Comparison of ENCODE assay signal across 8 cellular contexts in genomic region chr16:29710227-29711219, GRCh38. TPM values are rescaled to one million over a fixed set of nuclear protein-coding genes. Genes with fewer than 3 reads are reported as not detected.
DNase-seq lines count a peak whose midpoint lies in the region; ATAC-seq and TF ChIP-seq lines count a peak whose summit lies in the region.

No MANE protein-coding gene starts in this region.

- ATAC-seq in GM21360 (IDR thresholded peaks at IDR 0.05; ENCODE audit: unreplicated experiment) (no peak), GM18520 (IDR thresholded peaks at IDR 0.05; ENCODE audit: unreplicated experiment) (no peak)

- no peak overlapping the region for H3K4me3 Mint-ChIP-seq in activated T-cell treated with anti-CD3 and anti-CD28 coated beads, Interleukin-2, amount 50 U/mL, for 24 hours
- H3K4me3 Mint-ChIP-seq in osteocyte (ENCODE audit: unreplicated experiment): no peak overlapping the region

- no peak for TF ChIP-seq POLR2A in NB4 (IDR thresholded peaks at IDR 0.05; ENCODE audit: extremely low read depth, insufficient read length)

- peaks cover 16% of the 10 kb centered on the region for H3K4me1 Mint-ChIP-seq in activated T-cell treated with anti-CD3 and anti-CD28 coated beads, Interleukin-2, amount 50 U/mL, for 24 hours (ENCODE audit: low read depth)
- H3K4me1 Mint-ChIP-seq in osteocyte (ENCODE audit: unreplicated experiment): peaks cover 8% of the 10 kb centered on the region

- in situ Hi-C loops in ACHN (cut with HindIII; ENCODE audit: low pct_ligation_motif_present, low pct_unique_long_range_greater_than_20kb, low sequenced_read_pairs): no loop called here

- peak overlapping the region; percentile 54 for H3K27ac Mint-ChIP-seq in activated T-cell treated with anti-CD3 and anti-CD28 coated beads, Interleukin-2, amount 50 U/mL, for 24 hours
- H3K27ac Mint-ChIP-seq in osteocyte (ENCODE audit: unreplicated experiment): no peak overlapping the region

- no peaks in the 10 kb centered on the region for H3K36me3 Mint-ChIP-seq in activated T-cell treated with anti-CD3 and anti-CD28 coated beads, Interleukin-2, amount 50 U/mL, for 24 hours (ENCODE audit: low read depth)
- H3K36me3 Mint-ChIP-seq in osteocyte (ENCODE audit: unreplicated experiment): no peaks in the 10 kb centered on the region

- H3K9me3 Mint-ChIP-seq in activated T-cell treated with anti-CD3 and anti-CD28 coated beads, Interleukin-2, amount 50 U/mL, for 24 hours: no peaks in the 10 kb centered on the region
- no peaks in the 10 kb centered on the region for H3K9me3 Mint-ChIP-seq in osteocyte (ENCODE audit: unreplicated experiment)

- H3K4me3 ChIP-seq in NB4 (ENCODE audit: low read depth, low read length): no peak overlapping the region

- DNase-seq in ACHN: peak; percentile 88
- DNase-seq in EL: peak; percentile 73
- peak; percentile 80 for DNase-seq in NB4 (ENCODE audit: low read depth)
- DNase-seq in activated T-cell treated with anti-CD3 and anti-CD28 coated beads, Interleukin-2, amount 50 U/mL, for 24 hours: no peak
- peak; percentile 70 for DNase-seq in germinal center (ENCODE audit: low spot score)
- DNase-seq in osteocyte (ENCODE audit: extremely low spot score, unreplicated experiment): no peak

- H3K27me3 Mint-ChIP-seq in activated T-cell treated with anti-CD3 and anti-CD28 coated beads, Interleukin-2, amount 50 U/mL, for 24 hours: no peaks in the 10 kb centered on the region
- H3K27me3 Mint-ChIP-seq in osteocyte (ENCODE audit: unreplicated experiment): peaks cover 9% of the 10 kb centered on the region

- TF ChIP-seq CTCF in NB4 (IDR thresholded peaks at IDR 0.05; ENCODE audit: low read depth, low read length): peak; percentile 60
- TF ChIP-seq CTCF in osteocyte (IDR thresholded peaks at IDR 0.05): peak; percentile 67

RNA-seq across cellular contexts. Expression of gene QPRT, which starts 31.5 kb away (rescaled TPM):
- total RNA-seq in osteocyte: 23.5 and 30.1 TPM in 2 replicates

RNA-seq across cellular contexts. Expression of gene C16orf54, which starts 35.3 kb away (rescaled TPM):
- not detected in 2 replicates for total RNA-seq in osteocyte

RNA-seq across cellular contexts. Expression of gene SPN, which starts 47.5 kb away (rescaled TPM):
- total RNA-seq in osteocyte: not detected in 2 replicates

Comparison
In these comparisons a context has a peak if more than half of its experiments do, and no peak if none do; other contexts are left out.
1. DNase-seq: peak in ACHN (single experiment), EL (single experiment), NB4 (single experiment) and germinal center (single experiment); none in activated T-cell treated with anti-CD3 and anti-CD28 coated beads, Interleukin-2, amount 50 U/mL, for 24 hours (single experiment) and osteocyte (single experiment).